In genomic region chr2:235394278-235394828, GRCh38 we compare ENCODE assay signal across 11 cellular contexts.
A peak's percentile ranks its signal among the peaks of the same experiment; 100 is the strongest.
DNase-seq lines count a peak whose midpoint lies in the region; ATAC-seq and TF ChIP-seq lines count a peak whose summit lies in the region.
"Had no signal": no experiment of that assay in that cellular context is flagged by ENCODE, and none has a peak within 500 bp of the region (broad histone marks: within the 10 kb centered on the region; RNA-seq: fewer than 3 reads in every experiment).

No MANE protein-coding gene starts in this region.

- DNase-seq in GM23248 (peak; percentile 81), RWPE2 (ENCODE audit: low spot score) (no peak), fibroblast of mammary gland (ENCODE audit: low read depth) (peak; percentile 92), skeletal muscle cell (ENCODE audit: low read depth) (peak; percentile 44), NOMO-1 treated with DMSO at 0.1 percent for 48 hours (lab: John Stamatoyannopoulos, UW; ENCODE audit: unreplicated experiment) (no peak), OCI-M2 (lab: John Stamatoyannopoulos, UW; ENCODE audit: unreplicated experiment) (no peak)
- DNase-seq: DMS79 treated with DMSO at 0.1 percent for 48 hours, hypothalamus, NCI-H2029, upper lobe of right lung had no signal

- H3K9me3 ChIP-seq in GM23248 (ENCODE audit: low read depth) (no peaks in the 10 kb centered on the region), RWPE2 (ENCODE audit: severe bottlenecking) (no peaks in the 10 kb centered on the region)
- H3K9me3 ChIP-seq: upper lobe of right lung had no signal

- 58 to 65% methylated on average over 12 of the region's 12 CpGs for WGBS in GM23248 (ENCODE audit: low coverage in 1 of 2, low lambda C conversion rate in 2 of 2, missing lambda C conversion rate in 2 of 2), 2 experiments

- no peaks in the 10 kb centered on the region for H3K36me3 ChIP-seq in GM23248 (ENCODE audit: low read depth)
- no peaks in the 10 kb centered on the region for H3K36me3 ChIP-seq in RWPE2 (ENCODE audit: low read depth)
- H3K36me3 ChIP-seq: upper lobe of right lung had no signal

- H3K4me2 ChIP-seq in GM23248 (ENCODE audit: unreplicated experiment) = no peak overlapping the region

- ATAC-seq in RWPE2 (ENCODE audit: low read depth) (peak; percentile 98), HG02884 (IDR thresholded peaks at IDR 0.05; ENCODE audit: unreplicated experiment) (no peak)
- ATAC-seq: upper lobe of right lung had no signal

- in situ Hi-C loops in GM23248 (cut with MboI) = no loop called here

- no peaks in the 10 kb centered on the region for H3K79me2 ChIP-seq in GM23248 (ENCODE audit: insufficient read depth)

- no peak for TF ChIP-seq CTCF in RWPE2 (IDR thresholded peaks at IDR 0.05; ENCODE audit: poor library complexity, severe bottlenecking)
- no peak for TF ChIP-seq CTCF in fibroblast of mammary gland (conservative IDR thresholded peaks at IDR 0.05; ENCODE audit: control insufficient read depth, insufficient read depth, low read depth, low read length)

- no peaks in the 10 kb centered on the region for H3K27me3 ChIP-seq in GM23248 (replicated peaks; ENCODE audit: insufficient read depth)
- H3K27me3 ChIP-seq in RWPE2 (ENCODE audit: insufficient read depth, poor library complexity, severe bottlenecking) = no peaks in the 10 kb centered on the region
- H3K27me3 ChIP-seq: upper lobe of right lung had no signal

- H2AFZ ChIP-seq in GM23248 = no peak overlapping the region

- H3K9me2 ChIP-seq in GM23248 (ENCODE audit: insufficient read depth) = no peaks in the 10 kb centered on the region

- H3F3A ChIP-seq in GM23248 (ENCODE audit: insufficient read depth) = 0 out of 2 replicates have a peak, but pooled peaks cover 3% of the 10 kb centered on the region

- H3K4me1 ChIP-seq in GM23248 (ENCODE audit: insufficient read depth) (peaks cover 8% of the 10 kb centered on the region), RWPE2 (ENCODE audit: insufficient read depth, poor library complexity, severe bottlenecking) (peaks cover 11% of the 10 kb centered on the region)
- H3K4me1 ChIP-seq: upper lobe of right lung had no signal

- H3K27ac ChIP-seq in GM23248 (no peak overlapping the region), RWPE2 (ENCODE audit: poor library complexity, severe bottlenecking) (peak overlapping the region; percentile 77)
- H3K27ac ChIP-seq: upper lobe of right lung had no signal

- H3K4me3 ChIP-seq in GM23248 (no peak overlapping the region), RWPE2 (ENCODE audit: severe bottlenecking) (no peak overlapping the region), fibroblast of mammary gland (ENCODE audit: control insufficient read depth, low read depth, low read length) (no peak overlapping the region), skeletal muscle cell (ENCODE audit: low read depth, low read length) (no peak overlapping the region)
- H3K4me3 ChIP-seq: upper lobe of right lung had no signal

- H4K20me1 ChIP-seq in GM23248 (ENCODE audit: insufficient read depth) = no peaks in the 10 kb centered on the region

- no peak overlapping the region for H3K9ac ChIP-seq in GM23248

Comparison
In these comparisons a context has a peak if more than half of its experiments do, and no peak if none do; other contexts are left out.
1. DNase-seq: peak in GM23248 (single experiment), fibroblast of mammary gland (single experiment) and skeletal muscle cell (single experiment); none in RWPE2 (single experiment), NOMO-1 treated with DMSO at 0.1 percent for 48 hours (single experiment) and OCI-M2 (single experiment).